Comparison of ENCODE assay signal across 8 cellular contexts in the genomic region with DNA sequence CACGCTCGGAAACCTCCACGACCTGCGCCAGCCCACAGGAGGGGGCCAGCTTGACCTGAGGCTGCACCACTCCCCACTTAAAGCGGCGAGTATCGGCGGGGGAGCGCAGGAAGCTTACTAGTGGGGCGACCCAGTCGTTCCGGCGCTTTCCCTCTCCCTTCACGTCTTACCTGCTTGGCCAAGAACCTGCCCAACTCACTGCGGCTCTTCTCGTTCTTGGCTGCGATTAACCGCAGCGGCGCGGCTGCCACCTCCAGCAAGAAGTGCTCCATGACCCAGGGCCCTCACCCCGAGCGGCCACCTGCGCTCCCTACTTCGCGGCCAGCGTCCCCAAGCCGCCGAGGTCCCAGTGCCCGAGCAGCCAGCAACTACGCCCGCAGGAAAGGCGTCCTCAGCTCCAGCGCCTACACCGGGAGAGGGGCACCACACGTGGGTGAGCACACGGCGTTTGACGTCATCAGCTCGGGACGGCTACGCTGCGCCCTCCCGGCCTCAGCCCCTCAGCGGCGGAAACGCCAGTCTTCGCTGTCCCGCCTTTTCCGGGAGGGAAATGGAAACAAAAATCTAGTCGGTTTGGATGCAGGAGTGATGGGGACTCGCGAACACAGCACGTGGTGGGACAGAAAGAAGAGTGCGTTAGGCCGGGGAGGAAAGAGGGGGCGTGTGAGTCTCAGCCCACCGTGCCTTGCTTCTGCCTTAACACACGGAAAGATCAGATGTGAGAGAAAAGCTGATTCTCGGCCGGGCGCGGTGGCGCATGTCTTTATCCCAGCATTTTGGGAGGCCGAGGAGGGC. TPM values are rescaled to one million over a fixed set of nuclear protein-coding genes. Genes with fewer than 3 reads are reported as not detected.
DNase-seq lines count a peak whose midpoint lies in the region; ATAC-seq, FAIRE-seq and TF ChIP-seq lines count a peak whose summit lies in the region.

A gene with protein sequence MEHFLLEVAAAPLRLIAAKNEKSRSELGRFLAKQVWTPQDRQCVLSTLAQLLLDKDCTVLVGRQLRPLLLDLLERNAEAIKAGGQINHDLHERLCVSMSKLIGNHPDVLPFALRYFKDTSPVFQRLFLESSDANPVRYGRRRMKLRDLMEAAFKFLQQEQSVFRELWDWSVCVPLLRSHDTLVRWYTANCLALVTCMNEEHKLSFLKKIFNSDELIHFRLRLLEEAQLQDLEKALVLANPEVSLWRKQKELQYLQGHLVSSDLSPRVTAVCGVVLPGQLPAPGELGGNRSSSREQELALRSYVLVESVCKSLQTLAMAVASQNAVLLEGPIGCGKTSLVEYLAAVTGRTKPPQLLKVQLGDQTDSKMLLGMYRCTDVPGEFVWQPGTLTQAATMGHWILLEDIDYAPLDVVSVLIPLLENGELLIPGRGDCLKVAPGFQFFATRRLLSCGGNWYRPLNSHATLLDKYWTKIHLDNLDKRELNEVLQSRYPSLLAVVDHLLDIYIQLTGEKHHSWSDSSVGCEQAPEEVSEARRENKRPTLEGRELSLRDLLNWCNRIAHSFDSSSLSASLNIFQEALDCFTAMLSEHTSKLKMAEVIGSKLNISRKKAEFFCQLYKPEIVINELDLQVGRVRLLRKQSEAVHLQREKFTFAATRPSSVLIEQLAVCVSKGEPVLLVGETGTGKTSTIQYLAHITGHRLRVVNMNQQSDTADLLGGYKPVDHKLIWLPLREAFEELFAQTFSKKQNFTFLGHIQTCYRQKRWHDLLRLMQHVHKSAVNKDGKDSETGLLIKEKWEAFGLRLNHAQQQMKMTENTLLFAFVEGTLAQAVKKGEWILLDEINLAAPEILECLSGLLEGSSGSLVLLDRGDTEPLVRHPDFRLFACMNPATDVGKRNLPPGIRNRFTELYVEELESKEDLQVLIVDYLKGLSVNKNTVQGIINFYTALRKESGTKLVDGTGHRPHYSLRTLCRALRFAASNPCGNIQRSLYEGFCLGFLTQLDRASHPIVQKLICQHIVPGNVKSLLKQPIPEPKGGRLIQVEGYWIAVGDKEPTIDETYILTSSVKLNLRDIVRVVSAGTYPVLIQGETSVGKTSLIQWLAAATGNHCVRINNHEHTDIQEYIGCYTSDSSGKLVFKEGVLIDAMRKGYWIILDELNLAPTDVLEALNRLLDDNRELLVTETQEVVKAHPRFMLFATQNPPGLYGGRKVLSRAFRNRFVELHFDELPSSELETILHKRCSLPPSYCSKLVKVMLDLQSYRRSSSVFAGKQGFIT (N-terminal part only) (minus strand): TSS at position 459 of the 795 bp plus-strand sequence. CDS start 187 bp downstream, at position 272.

- H3K9me3 ChIP-seq in keratinocyte (ENCODE audit: control insufficient read depth, low read depth, low read length): no peaks in the 10 kb centered on the region

- no peak for TF ChIP-seq CTCF in keratinocyte (optimal IDR thresholded peaks at IDR 0.05 in 1 of 3, IDR thresholded peaks at IDR 0.05 in 1 of 3, conservative IDR thresholded peaks at IDR 0.05 in 1 of 3; ENCODE audit: extremely low read depth in 1 of 3, insufficient read depth in 2 of 3, low read length in 3 of 3)

- H3K9ac ChIP-seq in keratinocyte (ENCODE audit: control insufficient read depth, extremely low read depth, insufficient read depth, low read length): peak within 1 kb of the TSS; percentile 82

- peak within 1 kb of the TSS; percentile 80 for H3K27ac ChIP-seq in keratinocyte (ENCODE audit: control insufficient read depth, insufficient read depth, low read length)

- no peaks in the 10 kb centered on the region for H3K27me3 ChIP-seq in keratinocyte (ENCODE audit: control insufficient read depth, extremely low read depth, insufficient read depth, low read length)

- peak within 1 kb of the TSS; percentile 99 for H2AFZ ChIP-seq in keratinocyte (ENCODE audit: control insufficient read depth, low read length)

- peak; percentile 77 for FAIRE-seq in keratinocyte (lab: Jason Lieb, UNC)

- dilution Hi-C loops in keratinocyte (cut with MboI; ENCODE audit: extremely low pct_ligation_motif_present, low sequenced_read_pairs): no loop called here

- H3K4me1 ChIP-seq in keratinocyte (ENCODE audit: control insufficient read depth, extremely low read depth, insufficient read depth, low read length): peaks cover 14% of the 10 kb centered on the region

- H3K79me2 ChIP-seq in keratinocyte (ENCODE audit: control insufficient read depth, insufficient read depth, low read length): peaks cover 45% of the 10 kb centered on the region

- peak; percentile 97 for ATAC-seq in HG03432 (IDR thresholded peaks at IDR 0.05; ENCODE audit: unreplicated experiment)

- H3K36me3 ChIP-seq in keratinocyte (ENCODE audit: control insufficient read depth in 2 of 2, extremely low read depth in 1 of 2, insufficient read depth in 2 of 2, low read length in 2 of 2): no peaks in the 10 kb centered on the region

- TF ChIP-seq POLR2A in GM19099 (IDR thresholded peaks at IDR 0.05; ENCODE audit: extremely low read depth, insufficient read length, low read depth): peak; percentile 73

- peak within 1 kb of the TSS; percentile 85 for H3K4me2 ChIP-seq in keratinocyte (ENCODE audit: control insufficient read depth, extremely low read depth, insufficient read depth, low read depth, low read length)

- no peaks in the 10 kb centered on the region for H3K9me1 ChIP-seq in keratinocyte (ENCODE audit: control insufficient read depth, extremely low read depth, insufficient read depth, low read length)

- H4K20me1 ChIP-seq in keratinocyte (ENCODE audit: control insufficient read depth, extremely low read depth, insufficient read depth, low read length): peaks cover 6% of the 10 kb centered on the region

- peak within 1 kb of the TSS; percentile 70 to 96 (median 74) for H3K4me3 ChIP-seq in keratinocyte (ENCODE audit: control insufficient read depth in 2 of 3, extremely low read depth in 1 of 3, insufficient read depth in 2 of 3, low read depth in 1 of 3, low read length in 3 of 3)

- DNase-seq in AML-193 (lab: John Stamatoyannopoulos, UW) (peak; percentile 97 to 98), NCI-H510A (lab: John Stamatoyannopoulos, UW) (peak; percentile 84), cerebellum (ENCODE audit: low spot score) (peak; percentile 97), keratinocyte (ENCODE audit: low read depth, low spot score) (no peak)
- DNase-seq in activated CD4-positive, alpha-beta T cell treated with anti-CD3 and anti-CD28 coated beads for 1 hour: peak; percentile 83
- DNase-seq in stimulated activated CD4-positive, alpha-beta T cell treated with anti-CD3 and anti-CD28 coated beads, Interleukin-15, amount 100 ng/mL, for 1 hour (ENCODE audit: low read depth in 1 of 2, low spot score in 1 of 2): peak; percentile 72 to 74

RNA-seq across cellular contexts. Expression of the gene that starts here (rescaled TPM):
- total RNA-seq in cerebellum: 38.9 TPM
- 6.7 to 16.0 TPM (median 10.1 TPM) in 3 replicates for polyA plus RNA-seq in keratinocyte
- polyA plus RNA-seq in keratinocyte (2011; ENCODE audit: low read depth): 6.5 TPM
- 4.8 and 9.1 TPM in 2 replicates for polyA plus RNA-seq in keratinocyte (2011; cell fraction: cytosol; rRNA removed)
- 47.8 and 64.0 TPM in 2 replicates for polyA plus RNA-seq in keratinocyte (2011; cell fraction: nucleus; rRNA removed)
- 14.3 and 14.9 TPM in 2 replicates for polyA plus RNA-seq in keratinocyte (2012; ENCODE audit: low replicate concordance)
- polyA minus RNA-seq in keratinocyte: 14.1 to 38.4 TPM (median 21.3 TPM) in 3 replicates
- 6.3 TPM for polyA minus RNA-seq in keratinocyte (2011; cell fraction: cytosol; rRNA and poly(A)+ RNA removed)
- polyA minus RNA-seq in keratinocyte (2011; cell fraction: nucleus; rRNA and poly(A)+ RNA removed): 38.2 and 65.8 TPM in 2 replicates
